13 cellular contexts compared by ENCODE assay signal in genomic region chr14:105187116-105187515, GRCh38.
"Had no signal": no experiment of that assay in that cellular context is flagged by ENCODE, and none has a peak within 500 bp of the region (broad histone marks: within the 10 kb centered on the region; RNA-seq: fewer than 3 reads in every experiment).

No MANE protein-coding gene starts in this region.

- H3K4me1 ChIP-seq: prostate gland, right lobe of liver, tibial artery had no signal

- H3K4me3 ChIP-seq: cardiac muscle cell, prostate gland, right lobe of liver, tibial artery, vagina had no signal

- H3K36me3 ChIP-seq: cardiac muscle cell, prostate gland, right lobe of liver, tibial artery, vagina had no signal

- H3K4me3 Mint-ChIP-seq: activated CD8-positive, alpha-beta T cell treated with anti-CD3 and anti-CD28 coated beads, Interleukin-2, amount 10 ng/mL, durations not matched to agents 7 days and 5 days; activated naive CD8-positive, alpha-beta T cell treated with anti-CD3 and anti-CD28 coated beads, Interleukin-2, amount 50 U/mL, for 24 hours; memory B cell; natural killer cell; stimulated activated memory B cell treated with anti-CD40 and anti-IgM and Interleukin-4, amounts not matched to agents 10 μg/mL and 1 μg/mL and 100 μg/mL, for 72 hours had no signal

- H3K9me3 ChIP-seq: prostate gland, right lobe of liver, vagina had no signal

- H3K27ac ChIP-seq: cardiac muscle cell, prostate gland, right lobe of liver, tibial artery, vagina had no signal

- H3K27ac Mint-ChIP-seq: activated CD8-positive, alpha-beta T cell treated with anti-CD3 and anti-CD28 coated beads, Interleukin-2, amount 10 ng/mL, durations not matched to agents 7 days and 5 days; activated naive CD8-positive, alpha-beta T cell treated with anti-CD3 and anti-CD28 coated beads, Interleukin-2, amount 50 U/mL, for 24 hours; memory B cell; natural killer cell; stimulated activated memory B cell treated with anti-CD40 and anti-IgM and Interleukin-4, amounts not matched to agents 10 μg/mL and 1 μg/mL and 100 μg/mL, for 72 hours had no signal

- H3K9me3 Mint-ChIP-seq: natural killer cell had no signal

- H3K4me1 Mint-ChIP-seq: natural killer cell had no signal

- DNase-seq: activated CD4-positive, alpha-beta T cell treated with anti-CD3 and anti-CD28 coated beads for 48 hours; activated CD8-positive, alpha-beta memory T cell treated with anti-CD3 and anti-CD28 coated beads, Interleukin-2, amount 50 U/mL, for 48 hours; activated CD8-positive, alpha-beta T cell treated with anti-CD3 and anti-CD28 coated beads, Interleukin-2, amount 10 ng/mL, durations not matched to agents 7 days and 5 days; activated naive CD4-positive, alpha-beta T cell; activated naive CD8-positive, alpha-beta T cell treated with anti-CD3 and anti-CD28 coated beads, Interleukin-2, amount 50 U/mL, for 24 hours; natural killer cell; right lobe of liver; tibial artery had no signal

- H3K27me3 ChIP-seq: right lobe of liver, vagina had no signal

- ATAC-seq: activated CD8-positive, alpha-beta T cell treated with anti-CD3 and anti-CD28 coated beads, Interleukin-2, amount 10 ng/mL, durations not matched to agents 7 days and 5 days; activated naive CD8-positive, alpha-beta T cell treated with anti-CD3 and anti-CD28 coated beads, Interleukin-2, amount 50 U/mL, for 24 hours; stimulated activated memory B cell treated with anti-CD40 and anti-IgM and Interleukin-4, amounts not matched to agents 10 μg/mL and 1 μg/mL and 100 μg/mL, for 72 hours had no signal

- H3K36me3 Mint-ChIP-seq: natural killer cell; stimulated activated memory B cell treated with anti-CD40 and anti-IgM and Interleukin-4, amounts not matched to agents 10 μg/mL and 1 μg/mL and 100 μg/mL, for 72 hours had no signal
